Comparison of ENCODE assay signal across 8 cellular contexts in genomic region chr12:54360717-54361456, GRCh38. TPM values are rescaled to one million over a fixed set of nuclear protein-coding genes. Genes with fewer than 3 reads are reported as not detected.
DNase-seq lines count a peak whose midpoint lies in the region; ATAC-seq and TF ChIP-seq lines count a peak whose summit lies in the region.

No MANE protein-coding gene starts in this region.

- in situ Hi-C loops in GM13976 (cut with MboI; ENCODE audit: low sequenced_read_pairs, unreplicated experiment) = loop anchor here (10.0 kb wide), 1 partner anchor 66 kb away; no protein-coding TSS in a partner anchor

- H3K4me1 ChIP-seq in subcutaneous abdominal adipose tissue (ENCODE audit: control insufficient read depth in 5 of 5, insufficient read depth in 5 of 5, low read length in 5 of 5) = peaks cover 6 to 38% (median 19%) of the 10 kb centered on the region in 5 donors

- H3K27me3 Mint-ChIP-seq in mesothelial cell of epicardium (ENCODE audit: low read depth) = no peaks in the 10 kb centered on the region

- H3K4me3 ChIP-seq in subcutaneous abdominal adipose tissue (ENCODE audit: low read depth in 1 of 5, low read length in 5 of 5) = no peak overlapping the region

- peak; percentile 100 for TF ChIP-seq CTCF in 22Rv1 (IDR thresholded peaks at IDR 0.05)
- TF ChIP-seq CTCF in GM13976 (IDR thresholded peaks at IDR 0.05; ENCODE audit: borderline replicate concordance, control extremely low read depth, extremely low read depth, insufficient read depth, missing control alignments) = peak; percentile 89
- TF ChIP-seq CTCF in mesothelial cell of epicardium (IDR thresholded peaks at IDR 0.05; ENCODE audit: unreplicated experiment) = peak; percentile 85

- H3K4me1 Mint-ChIP-seq in mesothelial cell of epicardium = peaks cover 9% of the 10 kb centered on the region

- H3K27ac ChIP-seq in 22Rv1 (peak overlapping the region; percentile 91), subcutaneous abdominal adipose tissue (ENCODE audit: low read depth, low read length) (peak overlapping the region; percentile 95)

- no peaks in the 10 kb centered on the region for H3K36me3 Mint-ChIP-seq in mesothelial cell of epicardium

- H3K27me3 ChIP-seq in subcutaneous abdominal adipose tissue (ENCODE audit: control insufficient read depth in 5 of 5, insufficient read depth in 4 of 5, low read length in 5 of 5) = no peaks in the 10 kb centered on the region

- H3K9me3 ChIP-seq in subcutaneous abdominal adipose tissue (ENCODE audit: control insufficient read depth in 5 of 5, low read length in 5 of 5) = no peaks in the 10 kb centered on the region

- DNase-seq in GM13976 (ENCODE audit: low spot score) (peak; percentile 59), NCI-H2171 (lab: John Stamatoyannopoulos, UW) (peak; percentile 47), ecto neural progenitor cell (ENCODE audit: low spot score) (peak; percentile 92), mesothelial cell of epicardium (ENCODE audit: low spot score in 2 of 2, unreplicated experiment in 2 of 2) (peak; percentile 66 to 87)
- peak; percentile 74 for DNase-seq in activated CD4-positive, alpha-beta T cell treated with anti-CD3 and anti-CD28 coated beads for 48 hours

- H3K36me3 ChIP-seq in subcutaneous abdominal adipose tissue (ENCODE audit: control insufficient read depth in 5 of 5, insufficient read depth in 5 of 5, low read length in 5 of 5) = no peaks in the 10 kb centered on the region

- no peak overlapping the region for H3K4me3 Mint-ChIP-seq in mesothelial cell of epicardium

- no peak for ATAC-seq in HG03039 (IDR thresholded peaks at IDR 0.05; ENCODE audit: unreplicated experiment)

- H3K9ac ChIP-seq in subcutaneous abdominal adipose tissue (ENCODE audit: low read length in 5 of 5) = no peak overlapping the region

- H3K27ac Mint-ChIP-seq in mesothelial cell of epicardium = no peak overlapping the region

- H3K9me3 Mint-ChIP-seq in mesothelial cell of epicardium = no peaks in the 10 kb centered on the region

RNA-seq across cellular contexts. Expression of gene GPR84, which starts 3.4 kb away (rescaled TPM):
- 0.18 to 0.32 TPM (median 0.24 TPM) in 3 replicates for total RNA-seq in mesothelial cell of epicardium

RNA-seq across cellular contexts. Expression of gene ZNF385A, which starts 23.6 kb away (rescaled TPM):
- 30.5 to 35.4 TPM (median 34.2 TPM) in 3 replicates for total RNA-seq in mesothelial cell of epicardium

RNA-seq across cellular contexts. Expression of gene COPZ1, which starts 36.0 kb away (rescaled TPM):
- 137 to 145 TPM (median 143 TPM) in 3 replicates for total RNA-seq in mesothelial cell of epicardium

RNA-seq across cellular contexts. Expression of gene ITGA5, which starts 58.2 kb away (rescaled TPM):
- 60.7 to 71.9 TPM (median 65.3 TPM) in 3 replicates for total RNA-seq in mesothelial cell of epicardium
